ENCODE assay signal across 10 cellular contexts in genomic region chr18:48705531-48705930, GRCh38.
"Had no signal": no experiment of that assay in that cellular context is flagged by ENCODE, and none has a peak within 500 bp of the region (broad histone marks: within the 10 kb centered on the region; RNA-seq: fewer than 3 reads in every experiment).

No MANE protein-coding gene starts in this region.

- H3K9me3 ChIP-seq: HAP-1 had no signal

- H3K4me3 ChIP-seq: GM23248, HAP-1 had no signal

- H3K9me3 Mint-ChIP-seq: HFFc6 had no signal

- ATAC-seq: HCT116, HepG2 had no signal

- H3K27ac Mint-ChIP-seq: HFFc6, IgD-negative memory B cell had no signal

- H3K4me1 ChIP-seq: HAP-1 had no signal

- H3K27me3 Mint-ChIP-seq: IgD-negative memory B cell had no signal

- H3K27ac ChIP-seq: GM23248, HL-60 had no signal

- H3K36me3 ChIP-seq: HAP-1 had no signal

- H3K4me3 Mint-ChIP-seq: HFFc6, IgD-negative memory B cell had no signal

- DNase-seq: GM23248, GOT3, H7, HFFc6, KBM-7 had no signal
